Comparison of ENCODE assay signal across 8 cellular contexts in genomic region chr15:75348034-75348562, GRCh38. TPM values are rescaled to one million over a fixed set of nuclear protein-coding genes. Genes with fewer than 3 reads are reported as not detected.
DNase-seq lines count a peak whose midpoint lies in the region; ATAC-seq and TF ChIP-seq lines count a peak whose summit lies in the region.

No MANE protein-coding gene starts in this region.

- H3K27ac ChIP-seq in HUES48 (ENCODE audit: low read depth, low read length), result no peak overlapping the region
- no peak overlapping the region for H3K27ac ChIP-seq in mesenchymal stem cell (ENCODE audit: low read length, poor library complexity, severe bottlenecking)
- H3K27ac ChIP-seq in uterus, result peak overlapping the region; percentile 66 to 70

- H2BK15ac ChIP-seq in mesenchymal stem cell (ENCODE audit: low read depth, poor library complexity, severe bottlenecking), result peak overlapping the region; percentile 65

- TF ChIP-seq POLR2A in uterus (IDR thresholded peaks at IDR 0.05) (no peak), erythroblast (IDR thresholded peaks at IDR 0.05; ENCODE audit: low read length) (no peak)

- H4K8ac ChIP-seq in mesenchymal stem cell (ENCODE audit: low read length), result peak overlapping the region; percentile 85

- H3K9ac ChIP-seq in HUES48 (ENCODE audit: low read depth, low read length) (peak overlapping the region; percentile 13; the same call in 1 of the 2 replicates), mesenchymal stem cell (ENCODE audit: low read length) (peak overlapping the region; percentile 83)

- intact Hi-C loops in uterus (cut with DNase I; ENCODE audit: low total_unique reads), result no loop called here

- no peak overlapping the region for H3K14ac ChIP-seq in mesenchymal stem cell (ENCODE audit: low read length in 2 of 2)

- H3K4me2 ChIP-seq in mesenchymal stem cell (ENCODE audit: low read length, poor library complexity, severe bottlenecking), result peak overlapping the region; percentile 98

- H3K27ac Mint-ChIP-seq in chondrocyte (ENCODE audit: unreplicated experiment), result no peak overlapping the region

- H2BK12ac ChIP-seq in mesenchymal stem cell (ENCODE audit: low read length in 2 of 2), result peak overlapping the region in 1 of 2 experiments; percentile 34

- peak overlapping the region; percentile 82 for H3K4me3 Mint-ChIP-seq in chondrocyte (ENCODE audit: unreplicated experiment)

- no peak for DNase-seq in AG04449 (ENCODE audit: low read depth, low spot score)
- DNase-seq in chondrocyte (ENCODE audit: low spot score), result no peak
- peak; percentile 8 for DNase-seq in mesenchymal stem cell
- DNase-seq in uterus, result no peak
- no peak for DNase-seq in erythroblast (lab: John Stamatoyannopoulos, UW)

- WGBS in mesenchymal stem cell, result 2% methylated on average over 44 of the region's 45 CpGs

- H2BK120ac ChIP-seq in mesenchymal stem cell (ENCODE audit: low read depth, low read length), result peak overlapping the region; percentile 64

- no peak overlapping the region for H2BK5ac ChIP-seq in mesenchymal stem cell (ENCODE audit: low read depth, low read length, poor library complexity, severe bottlenecking)

- H3K36me3 ChIP-seq in HUES48 (ENCODE audit: control insufficient read depth, insufficient read depth, low read length), result no peaks in the 10 kb centered on the region
- H3K36me3 ChIP-seq in mesenchymal stem cell (ENCODE audit: control insufficient read depth in 1 of 2, insufficient read depth in 2 of 2, low read depth in 1 of 2, low read length in 2 of 2), result peaks cover 0 to 14% of the 10 kb centered on the region in 2 experiments
- no peaks in the 10 kb centered on the region for H3K36me3 ChIP-seq in uterus

- H3K23ac ChIP-seq in mesenchymal stem cell (ENCODE audit: low read length in 2 of 2), result peak overlapping the region in 1 of 2 experiments; percentile 46

- no peaks in the 10 kb centered on the region for H3K9me3 ChIP-seq in HUES48 (ENCODE audit: control insufficient read depth, insufficient read depth, low read length)
- no peaks in the 10 kb centered on the region for H3K9me3 ChIP-seq in mesenchymal stem cell (ENCODE audit: control insufficient read depth, low read length)
- H3K9me3 ChIP-seq in uterus, result no peaks in the 10 kb centered on the region

- H3K4me1 Mint-ChIP-seq in chondrocyte (ENCODE audit: low read depth), result peaks cover 12% of the 10 kb centered on the region

- H3K4ac ChIP-seq in mesenchymal stem cell (ENCODE audit: low read depth in 1 of 2, low read length in 2 of 2), result peak overlapping the region; percentile 51 to 60

- TF ChIP-seq CTCF in AG04449 (IDR thresholded peaks at IDR 0.05; ENCODE audit: insufficient read depth, low read length, missing control alignments) (no peak), chondrocyte (IDR thresholded peaks at IDR 0.05) (no peak), uterus (IDR thresholded peaks at IDR 0.05) (no peak)

- no peaks in the 10 kb centered on the region for H3K27me3 Mint-ChIP-seq in chondrocyte (ENCODE audit: low read depth)

- peak overlapping the region; percentile 75 to 82 for H3K18ac ChIP-seq in mesenchymal stem cell (ENCODE audit: low read depth in 1 of 2, low read length in 2 of 2)

- peak overlapping the region; percentile 92 for H2AFZ ChIP-seq in mesenchymal stem cell (ENCODE audit: low read depth, low read length)

- H2AK5ac ChIP-seq in mesenchymal stem cell (ENCODE audit: low read length, severe bottlenecking), result no peak overlapping the region

- H3K36me3 Mint-ChIP-seq in chondrocyte (ENCODE audit: low read depth), result no peaks in the 10 kb centered on the region

- no peaks in the 10 kb centered on the region for H3K9me3 Mint-ChIP-seq in chondrocyte (ENCODE audit: low read depth)

- H3K4me1 ChIP-seq in HUES48 (ENCODE audit: control insufficient read depth, insufficient read depth, low read length), result peaks cover 3% of the 10 kb centered on the region; the same call in 1 of the 2 replicates
- H3K4me1 ChIP-seq in mesenchymal stem cell (ENCODE audit: control insufficient read depth, insufficient read depth, low read depth, low read length), result peaks cover 20% of the 10 kb centered on the region
- peaks cover 0 to 6% of the 10 kb centered on the region in 2 donors for H3K4me1 ChIP-seq in uterus

- no peak for ATAC-seq in GM18907 (IDR thresholded peaks at IDR 0.05; ENCODE audit: unreplicated experiment)
- no peak for ATAC-seq in GM21723 (IDR thresholded peaks at IDR 0.05; ENCODE audit: unreplicated experiment)

- CTCF ChIA-PET in AG04449 (lab: Yijun Ruan, JAX), result interaction anchor here (1.1 to 1.2 kb wide), 2 partner anchors 19 to 455 kb away, joined by 3 to 5 read pairs; no protein-coding TSS in a partner anchor

- H4K91ac ChIP-seq in mesenchymal stem cell (ENCODE audit: low read length), result no peak overlapping the region

- peaks cover 29% of the 10 kb centered on the region for H3K27me3 ChIP-seq in HUES48 (ENCODE audit: control insufficient read depth, insufficient read depth, low read length)
- peaks cover 8 to 11% of the 10 kb centered on the region in 2 experiments for H3K27me3 ChIP-seq in mesenchymal stem cell (ENCODE audit: control insufficient read depth in 1 of 2, insufficient read depth in 1 of 2, low read length in 2 of 2)
- no peaks in the 10 kb centered on the region for H3K27me3 ChIP-seq in uterus

- peaks cover 5% of the 10 kb centered on the region for H3K79me1 ChIP-seq in mesenchymal stem cell (replicated peaks; ENCODE audit: low read length, poor library complexity, severe bottlenecking)

- POLR2A ChIA-PET in AG04449 (lab: Yijun Ruan, JAX), result no interaction called here

- H3K4me3 ChIP-seq in AG04449 (ENCODE audit: low read depth, low read length) (peak overlapping the region; percentile 63), HUES48 (ENCODE audit: low read depth, low read length) (peak overlapping the region; percentile 89), mesenchymal stem cell (ENCODE audit: insufficient read depth in 1 of 2, low read depth in 1 of 2, low read length in 2 of 2) (peak overlapping the region; percentile 66 to 83), uterus (peak overlapping the region; percentile 61 to 91)

RNA-seq across cellular contexts. Expression of gene NEIL1, which starts 1.3 kb away (rescaled TPM):
- total RNA-seq in chondrocyte, result 20.6 to 25.1 TPM (median 22.0 TPM) in 3 replicates
- 3.3 TPM for polyA plus RNA-seq in mesenchymal stem cell (2013, experiment 1 of 2)
- 3.1 TPM for polyA plus RNA-seq in mesenchymal stem cell (2013, experiment 2 of 2)
- 100 to 1,000 TPM in 1 of 4 donors, 10 to 100 TPM in 2, 1 to 10 TPM in 1; 6.5 to 155 (median 37.2) TPM for total RNA-seq in uterus

RNA-seq across cellular contexts. Expression of gene COMMD4, which starts 12.2 kb away (rescaled TPM):
- total RNA-seq in chondrocyte (69.8 to 85.9 TPM (median 77.6 TPM) in 3 replicates), uterus (10 to 100 TPM; 29.9 to 53.0 (median 37.9) TPM)
- polyA plus RNA-seq in mesenchymal stem cell (2013, experiment 1 of 2), result 86.5 TPM
- polyA plus RNA-seq in mesenchymal stem cell (2013, experiment 2 of 2), result 88.6 TPM

RNA-seq across cellular contexts. Expression of gene MAN2C1, which starts 20.3 kb away (rescaled TPM):
- total RNA-seq in chondrocyte (105 to 158 TPM (median 109 TPM) in 3 replicates), uterus (100 to 1,000 TPM; 154 to 330 (median 180) TPM)
- polyA plus RNA-seq in mesenchymal stem cell (2013, experiment 1 of 2), result 58.5 TPM
- 54.4 TPM for polyA plus RNA-seq in mesenchymal stem cell (2013, experiment 2 of 2)

Comparison
In these comparisons a context has a peak if more than half of its experiments do, and no peak if none do; other contexts are left out.
1. H3K27ac ChIP-seq: peak in uterus (2 of 2); none in HUES48 (single experiment) and mesenchymal stem cell (single experiment).
2. Peak in every context shown above with its lines, with median percentiles within 50 percentile points of each other: H3K4me3 ChIP-seq.